In genomic region chr5:5467737-5468136, GRCh38 we compare ENCODE assay signal across 18 cellular contexts.
"Had no signal": no experiment of that assay in that cellular context is flagged by ENCODE, and none has a peak within 500 bp of the region (broad histone marks: within the 10 kb centered on the region; RNA-seq: fewer than 3 reads in every experiment).

No MANE protein-coding gene starts in this region.

- DNase-seq: activated CD4-positive, alpha-beta T cell treated with anti-CD3 and anti-CD28 coated beads for 1 hour; activated CD4-positive, alpha-beta T cell treated with anti-CD3 and anti-CD28 coated beads, Interleukin-2, amount 50 U/mL, for 4 hours; activated naive CD4-positive, alpha-beta T cell treated with anti-CD3 and anti-CD28 coated beads for 36 hours; activated naive CD8-positive, alpha-beta T cell treated with anti-CD3 and anti-CD28 coated beads, Interleukin-2, amount 50 U/mL, for 24 hours; activated T-cell treated with anti-CD3 and anti-CD28 coated beads for 4 hours; colonic mucosa; effector CD4-positive, alpha-beta T cell; esophagus squamous epithelium; islet precursor cell; mammary epithelial cell; naive B cell; pancreas; stimulated activated CD4-positive, alpha-beta T cell treated with anti-CD3 and anti-CD28 coated beads, Interleukin-12 subunit alpha, Interleukin-12 subunit beta, amount 100 ng/mL, for 4 hours; stimulated activated CD4-positive, alpha-beta T cell treated with anti-CD3 and anti-CD28 coated beads, Interleukin-2, amount 100 ng/mL, for 24 hours; thyroid gland had no signal

- H3K9me3 ChIP-seq: colonic mucosa, esophagus squamous epithelium, pancreas, thyroid gland had no signal

- H3K36me3 ChIP-seq: colonic mucosa had no signal

- H3K4me3 ChIP-seq: colonic mucosa, esophagus squamous epithelium, neural progenitor cell, pancreas, thyroid gland had no signal

- H3K27ac ChIP-seq: colonic mucosa, esophagus squamous epithelium, neural progenitor cell, pancreas, thyroid gland, VCaP had no signal

- FAIRE-seq: endothelial cell of umbilical vein, pancreas had no signal

- H3K4me1 ChIP-seq: colonic mucosa, esophagus squamous epithelium, neural progenitor cell, pancreas, thyroid gland had no signal
